ENCODE assay signal across 8 cellular contexts in genomic region chr7:20021834-20022233, GRCh38.
DNase-seq lines count a peak whose midpoint lies in the region; ATAC-seq and TF ChIP-seq lines count a peak whose summit lies in the region.
"Had no signal": no experiment of that assay in that cellular context is flagged by ENCODE, and none has a peak within 500 bp of the region (broad histone marks: within the 10 kb centered on the region; RNA-seq: fewer than 3 reads in every experiment).

No MANE protein-coding gene starts in this region.

- H3K36me3 Mint-ChIP-seq in stimulated activated naive B cell treated with anti-CD40 and anti-IgM and Interleukin-4, amounts not matched to agents 10 μg/mL and 1 μg/mL and 100 μg/mL, for 72 hours: peaks cover 0 to 9% of the 10 kb centered on the region in 2 donors

- no peak overlapping the region for H3K4me3 ChIP-seq in MM.1S (ENCODE audit: low read length)
- no peak overlapping the region for H3K4me3 ChIP-seq in coronary artery

- no peaks in the 10 kb centered on the region for H4K20me1 ChIP-seq in MM.1S (ENCODE audit: insufficient read depth, low read length)

- no peaks in the 10 kb centered on the region for H3K36me3 ChIP-seq in MM.1S (replicated peaks; ENCODE audit: insufficient read depth, low read length)

- no peak overlapping the region for H3K9ac ChIP-seq in MM.1S (ENCODE audit: low read length)

- no peaks in the 10 kb centered on the region for H3K27me3 Mint-ChIP-seq in stimulated activated naive B cell treated with anti-CD40 and anti-IgM and Interleukin-4, amounts not matched to agents 10 μg/mL and 1 μg/mL and 100 μg/mL, for 72 hours

- H3K9me2 ChIP-seq in MM.1S (replicated peaks; ENCODE audit: insufficient read depth, low read length): no peaks in the 10 kb centered on the region

- peaks cover 26 to 43% of the 10 kb centered on the region in 2 donors for H3K4me1 Mint-ChIP-seq in stimulated activated naive B cell treated with anti-CD40 and anti-IgM and Interleukin-4, amounts not matched to agents 10 μg/mL and 1 μg/mL and 100 μg/mL, for 72 hours

- peak; percentile 72 for DNase-seq in MM.1S
- no peak for DNase-seq in stimulated activated naive B cell treated with anti-CD40 and anti-IgM and Interleukin-4, amounts not matched to agents 10 μg/mL and 1 μg/mL and 100 μg/mL, for 72 hours
- no peak for DNase-seq in coronary artery (ENCODE audit: low spot score)
- DNase-seq in NCI-H748 (lab: John Stamatoyannopoulos, UW; ENCODE audit: unreplicated experiment): no peak
- DNase-seq: Right ventricle myocardium superior had no signal

- H2AFZ ChIP-seq in MM.1S (ENCODE audit: low read length): no peak overlapping the region

- peaks cover 28% of the 10 kb centered on the region for H3K4me1 ChIP-seq in MM.1S (ENCODE audit: low read length)

- H3K27me3 ChIP-seq in MM.1S (replicated peaks; ENCODE audit: insufficient read depth, low read length): no peaks in the 10 kb centered on the region

- H3K27ac Mint-ChIP-seq in stimulated activated naive B cell treated with anti-CD40 and anti-IgM and Interleukin-4, amounts not matched to agents 10 μg/mL and 1 μg/mL and 100 μg/mL, for 72 hours: no peak overlapping the region

- TF ChIP-seq CTCF in MM.1S (IDR thresholded peaks at IDR 0.05; ENCODE audit: low read length) (no peak), coronary artery (IDR thresholded peaks at IDR 0.05) (no peak)

- H3K4me3 Mint-ChIP-seq in stimulated activated naive B cell treated with anti-CD40 and anti-IgM and Interleukin-4, amounts not matched to agents 10 μg/mL and 1 μg/mL and 100 μg/mL, for 72 hours: no peak overlapping the region

- no peaks in the 10 kb centered on the region for H3F3A ChIP-seq in MM.1S (ENCODE audit: insufficient read depth, low read length)

- no peaks in the 10 kb centered on the region for H3K79me2 ChIP-seq in MM.1S (ENCODE audit: low read length)

- H3K9me3 ChIP-seq in MM.1S (replicated peaks; ENCODE audit: insufficient read depth, low read length): no peaks in the 10 kb centered on the region

- ATAC-seq in GM19372 (IDR thresholded peaks at IDR 0.05; ENCODE audit: low read depth, unreplicated experiment): peak; percentile 65
- ATAC-seq in HG02870 (IDR thresholded peaks at IDR 0.05; ENCODE audit: unreplicated experiment): peak; percentile 63
- ATAC-seq in stimulated activated naive B cell treated with anti-CD40 and anti-IgM and Interleukin-4, amounts not matched to agents 10 μg/mL and 1 μg/mL and 100 μg/mL, for 72 hours (replicated peaks): peak; percentile 77 to 87
- no peak for ATAC-seq in GM19035 (IDR thresholded peaks at IDR 0.05; ENCODE audit: unreplicated experiment)

- H3K4me2 ChIP-seq in MM.1S (ENCODE audit: low read depth, low read length): no peak overlapping the region

- H3K27ac ChIP-seq in MM.1S (ENCODE audit: low read length): no peak overlapping the region
- no peak overlapping the region for H3K27ac ChIP-seq in coronary artery

- peaks cover 4 to 5% of the 10 kb centered on the region in 2 donors for H3K9me3 Mint-ChIP-seq in stimulated activated naive B cell treated with anti-CD40 and anti-IgM and Interleukin-4, amounts not matched to agents 10 μg/mL and 1 μg/mL and 100 μg/mL, for 72 hours
